ENCODE assay signal across 1 cellular context in genomic region chr9:115687356-115687755, GRCh38.
TF ChIP-seq lines count a peak whose summit lies in the region.

No MANE protein-coding gene starts in this region.

TF ChIP-seq in IMR-90, 13 proteins besides CTCF, POLR2A, EP300 and RAD21:
- TF ChIP-seq CHD1 (IDR thresholded peaks at IDR 0.05; ENCODE audit: low read depth, low read length), result no peak
- no peak for TF ChIP-seq BHLHE40 (IDR thresholded peaks at IDR 0.05; ENCODE audit: low read depth, low read length)
- TF ChIP-seq NFE2L2 (IDR thresholded peaks at IDR 0.05; ENCODE audit: low read depth, low read length), result no peak
- no peak for TF ChIP-seq RFX5 (IDR thresholded peaks at IDR 0.05; ENCODE audit: low read depth, low read length)
- no peak for TF ChIP-seq MAZ (IDR thresholded peaks at IDR 0.05; ENCODE audit: borderline replicate concordance, low read depth, low read length)
- TF ChIP-seq RCOR1 (IDR thresholded peaks at IDR 0.05; ENCODE audit: insufficient replicate concordance, low read length), result no peak
- TF ChIP-seq USF2 (IDR thresholded peaks at IDR 0.05; ENCODE audit: low read depth, low read length), result no peak
- TF ChIP-seq CEBPB (IDR thresholded peaks at IDR 0.05; ENCODE audit: low read depth, low read length), result no peak
- no peak for TF ChIP-seq ELK1 (IDR thresholded peaks at IDR 0.05; ENCODE audit: borderline replicate concordance, low read depth, low read length)
- TF ChIP-seq MXI1 (IDR thresholded peaks at IDR 0.05; ENCODE audit: borderline replicate concordance, low read depth, low read length), result no peak
- TF ChIP-seq FOS (IDR thresholded peaks at IDR 0.05; ENCODE audit: low read depth, low read length), result no peak
- no peak for TF ChIP-seq SMC3 (IDR thresholded peaks at IDR 0.05; ENCODE audit: low read depth, low read length)
